12 cellular contexts compared by ENCODE assay signal in the genomic region with DNA sequence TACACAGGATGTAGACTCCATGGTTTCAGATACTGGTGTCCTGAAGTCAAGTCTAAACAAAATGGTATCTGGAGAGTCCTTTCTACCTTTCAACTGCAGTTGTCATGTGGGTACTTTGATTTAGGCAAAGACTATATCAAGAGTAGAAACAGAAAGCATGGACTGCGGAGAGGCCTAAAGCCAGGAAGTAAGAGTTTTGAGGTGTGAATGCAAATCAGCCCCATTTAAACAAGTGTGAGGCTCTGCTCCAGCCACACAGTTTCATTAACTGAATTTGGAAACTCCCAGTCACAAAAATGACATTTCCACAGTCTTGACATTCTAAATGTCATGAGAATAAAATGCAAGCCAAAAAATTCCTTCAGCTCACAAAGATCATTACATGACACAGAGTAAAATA.
DNase-seq lines count a peak whose midpoint lies in the region; ATAC-seq and TF ChIP-seq lines count a peak whose summit lies in the region.
"Had no signal": no experiment of that assay in that cellular context is flagged by ENCODE, and none has a peak within 500 bp of the region (broad histone marks: within the 10 kb centered on the region; RNA-seq: fewer than 3 reads in every experiment).

No MANE protein-coding gene starts in this region.

- no peaks in the 10 kb centered on the region for H3K9me3 ChIP-seq in WERI-Rb-1 (ENCODE audit: severe bottlenecking)
- H3K9me3 ChIP-seq in CD4-positive, alpha-beta T cell (ENCODE audit: control insufficient read depth, low read length) = no peaks in the 10 kb centered on the region
- H3K9me3 ChIP-seq: psoas muscle had no signal

- no peak overlapping the region for H3K4me3 ChIP-seq in WERI-Rb-1 (ENCODE audit: low read depth, low read length)
- H3K4me3 ChIP-seq: psoas muscle had no signal

- intact Hi-C loops in CD4-positive, alpha-beta T cell (cut with DNase I, micrococcal nuclease) = no loop called here

- no peaks in the 10 kb centered on the region for H3K27me3 ChIP-seq in WERI-Rb-1 (ENCODE audit: insufficient read depth, low read depth, severe bottlenecking)
- no peaks in the 10 kb centered on the region for H3K27me3 ChIP-seq in CD4-positive, alpha-beta T cell (ENCODE audit: control insufficient read depth, insufficient read depth, low read length)

- no peak for TF ChIP-seq CTCF in WERI-Rb-1 (IDR thresholded peaks at IDR 0.05; ENCODE audit: low read depth, low read length)
- TF ChIP-seq CTCF in CD4-positive, alpha-beta T cell (IDR thresholded peaks at IDR 0.05) = no peak

- POLR2A ChIA-PET in CD4-positive, alpha-beta T cell (lab: Charles Lee) = no interaction called here

- ATAC-seq in GM18858 (IDR thresholded peaks at IDR 0.05; ENCODE audit: unreplicated experiment) = peak; percentile 98
- ATAC-seq in GM21515 (IDR thresholded peaks at IDR 0.05; ENCODE audit: unreplicated experiment) = peak; percentile 100
- peak; percentile 99 for ATAC-seq in HG03139 (IDR thresholded peaks at IDR 0.05; ENCODE audit: unreplicated experiment)
- peak; percentile 49 for ATAC-seq in central memory CD8-positive, alpha-beta T cell (replicated peaks; ENCODE audit: extremely low read depth, poor library complexity, severe bottlenecking)
- ATAC-seq in CD4-positive, alpha-beta T cell (ENCODE audit: poor library complexity) = no peak
- ATAC-seq: psoas muscle had no signal

- no peaks in the 10 kb centered on the region for H3K27me3 Mint-ChIP-seq in central memory CD8-positive, alpha-beta T cell
- no peaks in the 10 kb centered on the region for H3K27me3 Mint-ChIP-seq in CD4-positive, alpha-beta T cell

- CTCF ChIA-PET in CD4-positive, alpha-beta T cell (lab: Charles Lee) = no interaction called here

- H3K36me3 ChIP-seq in WERI-Rb-1 = no peaks in the 10 kb centered on the region

- H3K27ac ChIP-seq in WERI-Rb-1 = no peak overlapping the region
- H3K27ac ChIP-seq in CD4-positive, alpha-beta T cell (ENCODE audit: low read depth, low read length) = no peak overlapping the region
- H3K27ac ChIP-seq: psoas muscle had no signal

- no peaks in the 10 kb centered on the region for H3K9me3 Mint-ChIP-seq in central memory CD8-positive, alpha-beta T cell
- H3K9me3 Mint-ChIP-seq in CD4-positive, alpha-beta T cell = no peaks in the 10 kb centered on the region

- H3K4me3 Mint-ChIP-seq in central memory CD8-positive, alpha-beta T cell = no peak overlapping the region
- H3K4me3 Mint-ChIP-seq in CD4-positive, alpha-beta T cell = no peak overlapping the region

- H3K27ac Mint-ChIP-seq in central memory CD8-positive, alpha-beta T cell (ENCODE audit: low read depth) = no peak overlapping the region
- no peak overlapping the region for H3K27ac Mint-ChIP-seq in CD4-positive, alpha-beta T cell

- DNase-seq in central memory CD8-positive, alpha-beta T cell (ENCODE audit: low spot score in 2 of 2) = no peak
- DNase-seq in SIG-M5 (lab: John Stamatoyannopoulos, UW) (no peak), NCI-H2196 treated with DMSO at 0.1 percent for 48 hours (lab: John Stamatoyannopoulos, UW; ENCODE audit: unreplicated experiment) (no peak), WERI-Rb-1 (no peak)
- DNase-seq in CD4-positive, alpha-beta T cell = no peak
- DNase-seq: amniotic stem cell, DMS153, NCI-H69, psoas muscle had no signal

- H3K36me3 Mint-ChIP-seq in central memory CD8-positive, alpha-beta T cell (ENCODE audit: insufficient read depth) = peaks cover 9% of the 10 kb centered on the region
- peaks cover 64% of the 10 kb centered on the region for H3K36me3 Mint-ChIP-seq in CD4-positive, alpha-beta T cell (ENCODE audit: low read depth)

- H3K4me1 Mint-ChIP-seq in central memory CD8-positive, alpha-beta T cell = peaks cover 10% of the 10 kb centered on the region
- H3K4me1 Mint-ChIP-seq in CD4-positive, alpha-beta T cell (ENCODE audit: low read depth) = no peaks in the 10 kb centered on the region
